Comparison of ENCODE assay signal across 15 cellular contexts in the genomic region with DNA sequence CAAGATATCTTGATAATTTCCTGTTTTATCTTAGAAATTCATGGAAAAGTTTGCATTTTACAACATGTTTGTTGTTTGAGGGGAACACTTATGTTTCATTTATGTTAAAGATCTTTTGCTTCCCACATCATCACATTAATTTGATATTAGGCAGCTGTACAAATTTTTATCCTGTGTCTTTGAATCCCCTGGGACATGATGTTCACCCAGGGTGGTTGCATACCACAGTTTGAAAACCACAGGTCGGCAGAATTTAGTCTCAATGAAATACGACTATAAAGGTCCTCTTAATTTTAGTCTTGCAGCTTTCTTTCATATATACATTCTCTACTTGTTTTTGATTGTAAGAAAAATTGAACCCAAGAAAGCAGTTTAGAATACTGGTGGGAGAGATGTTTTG.
"Had no signal": no experiment of that assay in that cellular context is flagged by ENCODE, and none has a peak within 500 bp of the region (broad histone marks: within the 10 kb centered on the region; RNA-seq: fewer than 3 reads in every experiment).

No MANE protein-coding gene starts in this region.

- ATAC-seq: stimulated activated effector memory CD8-positive, alpha-beta T cell treated with anti-CD3 and anti-CD28 coated beads, Interleukin-12 subunit alpha, Interleukin-12 subunit beta, amount 100 ng/mL, for 72 hours had no signal

- DNase-seq: activated CD4-positive, alpha-beta T cell treated with anti-CD3 and anti-CD28 coated beads for 4 hours; activated naive CD4-positive, alpha-beta T cell treated with Interleukin-2 at 50 U/mL for 16 hours; adrenal gland; caudate nucleus; cortex of kidney; effector memory CD4-positive, alpha-beta T cell; hypothalamus; small intestine; substantia nigra; T1000; trophoblast cell had no signal

- H3K9ac ChIP-seq: parathyroid adenoma had no signal

- H3K4me3 ChIP-seq: adrenal gland had no signal

- H3K9me3 ChIP-seq: adrenal gland had no signal

- H3K27ac ChIP-seq: epithelial cell of prostate, parathyroid adenoma, VCaP had no signal

- FAIRE-seq: small intestine had no signal

- H3K27me3 ChIP-seq: adrenal gland had no signal
